Comparison of ENCODE assay signal across 25 cellular contexts in genomic region chr1:44678626-44679025, GRCh38. TPM values are rescaled to one million over a fixed set of nuclear protein-coding genes. Genes with fewer than 3 reads are reported as not detected.
"Had no signal": no experiment of that assay in that cellular context is flagged by ENCODE, and none has a peak within 500 bp of the region (broad histone marks: within the 10 kb centered on the region; RNA-seq: fewer than 3 reads in every experiment).

No MANE protein-coding gene starts in this region.

- DNase-seq: cortex of kidney; effector CD8-positive, alpha-beta T cell; foreskin melanocyte; head of caudate nucleus; left colon; mammary epithelial cell; mucosa of descending colon; naive thymus-derived CD8-positive, alpha-beta T cell; psoas muscle; retina; small intestine; stimulated activated CD4-positive, alpha-beta T cell treated with anti-CD3 and anti-CD28 coated beads, Interleukin-2, amount 100 ng/mL, for 48 hours; stimulated activated naive CD4-positive, alpha-beta T cell treated with Interleukin-2 at 50 U/mL for 16 hours; thyroid gland; uterus had no signal

- H3K4me3 Mint-ChIP-seq: naive thymus-derived CD8-positive, alpha-beta T cell; type B pancreatic cell had no signal

- H3K9me3 Mint-ChIP-seq: naive thymus-derived CD8-positive, alpha-beta T cell; type B pancreatic cell had no signal

- H3K4me1 ChIP-seq: uterus had no signal

- H3K9me3 ChIP-seq: mucosa of descending colon, neutrophil, psoas muscle, suprapubic skin, thyroid gland, uterus had no signal

- H3K27ac Mint-ChIP-seq: type B pancreatic cell had no signal

- ATAC-seq: left colon; mucosa of descending colon; naive thymus-derived CD8-positive, alpha-beta T cell; psoas muscle had no signal

- H3K27me3 Mint-ChIP-seq: naive thymus-derived CD8-positive, alpha-beta T cell; type B pancreatic cell had no signal

- H3K27me3 ChIP-seq: dorsolateral prefrontal cortex, hepatocyte, neutrophil, suprapubic skin, thyroid gland, uterus had no signal

- H3K4me3 ChIP-seq: dorsolateral prefrontal cortex, hepatocyte, mucosa of descending colon, psoas muscle, suprapubic skin, thyroid gland, uterus had no signal

- H3K27ac ChIP-seq: dorsolateral prefrontal cortex, hepatocyte, psoas muscle, suprapubic skin, thyroid gland, uterus had no signal

RNA-seq across cellular contexts. Expression of gene RNU5D-1, which starts 52.3 kb away (rescaled TPM):
- total RNA-seq: dorsolateral prefrontal cortex; hepatocyte; kidney epithelial cell; left colon; lower leg skin; mammary epithelial cell; naive thymus-derived CD8-positive, alpha-beta T cell; osteoblast; psoas muscle; suprapubic skin; thyroid gland; uterus had no signal
- polyA plus RNA-seq: esophagus; hepatocyte; mammary epithelial cell; naive thymus-derived CD8-positive, alpha-beta T cell; neural cell; psoas muscle; small intestine had no signal
